8 cellular contexts compared by ENCODE assay signal in genomic region chr4:182478475-182478874, GRCh38.
DNase-seq lines count a peak whose midpoint lies in the region; ATAC-seq, FAIRE-seq and TF ChIP-seq lines count a peak whose summit lies in the region.

No MANE protein-coding gene starts in this region.

- H3K27ac ChIP-seq in aorta (ENCODE audit: low read depth in 1 of 2, low read length in 2 of 2) = no peak overlapping the region

- no peak overlapping the region for H3K4me3 ChIP-seq in adipocyte (ENCODE audit: low read length)
- H3K4me3 ChIP-seq in lower leg skin (ENCODE audit: low read depth, poor library complexity, severe bottlenecking) = no peak overlapping the region
- H3K4me3 ChIP-seq in aorta (ENCODE audit: low read length in 2 of 2) = no peak overlapping the region

- H3K9ac ChIP-seq in adipocyte (ENCODE audit: low read length) = no peak overlapping the region

- no peaks in the 10 kb centered on the region for H3K9me3 ChIP-seq in adipocyte (ENCODE audit: control insufficient read depth, low read length)
- H3K9me3 ChIP-seq in aorta (ENCODE audit: control insufficient read depth, low read length) = no peaks in the 10 kb centered on the region

- peak; percentile 98 for FAIRE-seq in islet of Langerhans (lab: Jason Lieb, UNC)

- H3K36me3 ChIP-seq in adipocyte (ENCODE audit: control insufficient read depth, insufficient read depth, low read length, severe bottlenecking) (no peaks in the 10 kb centered on the region), aorta (ENCODE audit: control insufficient read depth in 1 of 2, insufficient read depth in 2 of 2, low read length in 1 of 2) (no peaks in the 10 kb centered on the region)

- TF ChIP-seq CTCF in lower leg skin (IDR thresholded peaks at IDR 0.05) = no peak

- no peaks in the 10 kb centered on the region for H3K27me3 ChIP-seq in adipocyte (replicated peaks; ENCODE audit: control insufficient read depth, insufficient read depth, low read length)
- H3K27me3 ChIP-seq in aorta (ENCODE audit: control insufficient read depth in 1 of 2, insufficient read depth in 2 of 2, low read length in 1 of 2) = no peaks in the 10 kb centered on the region

- peak; percentile 77 for ATAC-seq in HG02870 (IDR thresholded peaks at IDR 0.05; ENCODE audit: unreplicated experiment)
- no peak for ATAC-seq in aorta (ENCODE audit: low FRiP score)

- WGBS in lower leg skin, 2 donors = 0 to 13% methylated on average over 1 of the region's 1 CpG
- 0 to 4% methylated on average over 1 of the region's 1 CpG for WGBS in aorta, 2 donors

- DNase-seq in NCI-H1436 (lab: John Stamatoyannopoulos, UW) (peak; percentile 73), NCI-H1436 treated with DMSO at 0.1 percent for 48 hours (lab: John Stamatoyannopoulos, UW) (no peak), NCI-H2081 (lab: John Stamatoyannopoulos, UW) (peak; percentile 19 to 22), adipocyte (ENCODE audit: low read depth) (peak; percentile 90), lower leg skin (ENCODE audit: low spot score in 2 of 2) (no peak), aorta (no peak)

- TF ChIP-seq POLR2A in lower leg skin (IDR thresholded peaks at IDR 0.05) = no peak

- no peaks in the 10 kb centered on the region for H3K4me1 ChIP-seq in adipocyte (ENCODE audit: control insufficient read depth, insufficient read depth, low read length)
- no peaks in the 10 kb centered on the region for H3K4me1 ChIP-seq in aorta (ENCODE audit: control insufficient read depth in 1 of 2, insufficient read depth in 2 of 2, low read length in 2 of 2)

- intact Hi-C loops in lower leg skin (cut with DNase I; ENCODE audit: low total_unique reads) = loop anchor here (10.0 kb wide), 1 partner anchor 326 kb away; no protein-coding TSS in a partner anchor
- intact Hi-C loops in aorta (cut with DNase I) = loop anchor here in 1 of 2 donors (5.0 kb wide), 1 partner anchor 329 kb away; no protein-coding TSS in a partner anchor

Comparison
In these comparisons a context has a peak if more than half of its experiments do, and no peak if none do; other contexts are left out.
1. DNase-seq: peak in NCI-H1436 (single experiment), NCI-H2081 (2 of 2) and adipocyte (single experiment); none in NCI-H1436 treated with DMSO at 0.1 percent for 48 hours (single experiment), lower leg skin (0 of 2) and aorta (0 of 2).